In the genomic region with DNA sequence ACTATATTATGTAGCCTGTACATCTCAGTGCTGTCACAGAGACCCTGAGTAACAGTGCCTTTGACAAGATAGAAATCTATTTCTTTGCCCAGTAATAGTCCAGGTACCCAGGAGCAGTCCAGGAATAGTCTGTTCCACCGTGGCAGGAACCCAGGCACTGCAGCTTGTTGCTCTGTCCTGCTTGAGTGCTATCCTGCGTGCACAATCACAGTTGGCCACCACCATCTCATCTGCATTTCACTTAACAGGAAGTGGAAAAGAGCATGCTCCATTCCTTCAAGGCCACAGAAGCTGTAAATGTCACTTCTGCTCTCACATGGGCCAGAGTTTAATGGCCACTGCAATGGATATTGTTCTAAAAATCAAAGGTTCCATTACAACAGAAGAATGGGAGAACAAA, we compare ENCODE assay signal across 1 cellular context.
TF ChIP-seq lines count a peak whose summit lies in the region.

No MANE protein-coding gene starts in this region.

TF ChIP-seq in WTC11, 78 proteins besides CTCF, POLR2A, EP300 and RAD21 (continued from another document):
- TF ChIP-seq, protein P1, sequence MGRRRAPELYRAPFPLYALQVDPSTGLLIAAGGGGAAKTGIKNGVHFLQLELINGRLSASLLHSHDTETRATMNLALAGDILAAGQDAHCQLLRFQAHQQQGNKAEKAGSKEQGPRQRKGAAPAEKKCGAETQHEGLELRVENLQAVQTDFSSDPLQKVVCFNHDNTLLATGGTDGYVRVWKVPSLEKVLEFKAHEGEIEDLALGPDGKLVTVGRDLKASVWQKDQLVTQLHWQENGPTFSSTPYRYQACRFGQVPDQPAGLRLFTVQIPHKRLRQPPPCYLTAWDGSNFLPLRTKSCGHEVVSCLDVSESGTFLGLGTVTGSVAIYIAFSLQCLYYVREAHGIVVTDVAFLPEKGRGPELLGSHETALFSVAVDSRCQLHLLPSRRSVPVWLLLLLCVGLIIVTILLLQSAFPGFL (CRISPR knock-in tag; IDR thresholded peaks at IDR 0.05; ENCODE audit: borderline replicate concordance): no peak
- TF ChIP-seq, protein P2, sequence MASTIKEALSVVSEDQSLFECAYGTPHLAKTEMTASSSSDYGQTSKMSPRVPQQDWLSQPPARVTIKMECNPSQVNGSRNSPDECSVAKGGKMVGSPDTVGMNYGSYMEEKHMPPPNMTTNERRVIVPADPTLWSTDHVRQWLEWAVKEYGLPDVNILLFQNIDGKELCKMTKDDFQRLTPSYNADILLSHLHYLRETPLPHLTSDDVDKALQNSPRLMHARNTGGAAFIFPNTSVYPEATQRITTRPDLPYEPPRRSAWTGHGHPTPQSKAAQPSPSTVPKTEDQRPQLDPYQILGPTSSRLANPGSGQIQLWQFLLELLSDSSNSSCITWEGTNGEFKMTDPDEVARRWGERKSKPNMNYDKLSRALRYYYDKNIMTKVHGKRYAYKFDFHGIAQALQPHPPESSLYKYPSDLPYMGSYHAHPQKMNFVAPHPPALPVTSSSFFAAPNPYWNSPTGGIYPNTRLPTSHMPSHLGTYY (CRISPR knock-in tag; IDR thresholded peaks at IDR 0.05): no peak
- TF ChIP-seq NR1H2 (CRISPR knock-in tag; IDR thresholded peaks at IDR 0.05): no peak
- TF ChIP-seq, protein P3, sequence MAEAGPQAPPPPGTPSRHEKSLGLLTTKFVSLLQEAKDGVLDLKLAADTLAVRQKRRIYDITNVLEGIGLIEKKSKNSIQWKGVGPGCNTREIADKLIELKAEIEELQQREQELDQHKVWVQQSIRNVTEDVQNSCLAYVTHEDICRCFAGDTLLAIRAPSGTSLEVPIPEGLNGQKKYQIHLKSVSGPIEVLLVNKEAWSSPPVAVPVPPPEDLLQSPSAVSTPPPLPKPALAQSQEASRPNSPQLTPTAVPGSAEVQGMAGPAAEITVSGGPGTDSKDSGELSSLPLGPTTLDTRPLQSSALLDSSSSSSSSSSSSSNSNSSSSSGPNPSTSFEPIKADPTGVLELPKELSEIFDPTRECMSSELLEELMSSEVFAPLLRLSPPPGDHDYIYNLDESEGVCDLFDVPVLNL (CRISPR knock-in tag; IDR thresholded peaks at IDR 0.05; ENCODE audit: borderline replicate concordance, low read depth): no peak
- TF ChIP-seq, protein P4, sequence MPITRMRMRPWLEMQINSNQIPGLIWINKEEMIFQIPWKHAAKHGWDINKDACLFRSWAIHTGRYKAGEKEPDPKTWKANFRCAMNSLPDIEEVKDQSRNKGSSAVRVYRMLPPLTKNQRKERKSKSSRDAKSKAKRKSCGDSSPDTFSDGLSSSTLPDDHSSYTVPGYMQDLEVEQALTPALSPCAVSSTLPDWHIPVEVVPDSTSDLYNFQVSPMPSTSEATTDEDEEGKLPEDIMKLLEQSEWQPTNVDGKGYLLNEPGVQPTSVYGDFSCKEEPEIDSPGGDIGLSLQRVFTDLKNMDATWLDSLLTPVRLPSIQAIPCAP (CRISPR knock-in tag; IDR thresholded peaks at IDR 0.05): no peak
- TF ChIP-seq, protein P5, sequence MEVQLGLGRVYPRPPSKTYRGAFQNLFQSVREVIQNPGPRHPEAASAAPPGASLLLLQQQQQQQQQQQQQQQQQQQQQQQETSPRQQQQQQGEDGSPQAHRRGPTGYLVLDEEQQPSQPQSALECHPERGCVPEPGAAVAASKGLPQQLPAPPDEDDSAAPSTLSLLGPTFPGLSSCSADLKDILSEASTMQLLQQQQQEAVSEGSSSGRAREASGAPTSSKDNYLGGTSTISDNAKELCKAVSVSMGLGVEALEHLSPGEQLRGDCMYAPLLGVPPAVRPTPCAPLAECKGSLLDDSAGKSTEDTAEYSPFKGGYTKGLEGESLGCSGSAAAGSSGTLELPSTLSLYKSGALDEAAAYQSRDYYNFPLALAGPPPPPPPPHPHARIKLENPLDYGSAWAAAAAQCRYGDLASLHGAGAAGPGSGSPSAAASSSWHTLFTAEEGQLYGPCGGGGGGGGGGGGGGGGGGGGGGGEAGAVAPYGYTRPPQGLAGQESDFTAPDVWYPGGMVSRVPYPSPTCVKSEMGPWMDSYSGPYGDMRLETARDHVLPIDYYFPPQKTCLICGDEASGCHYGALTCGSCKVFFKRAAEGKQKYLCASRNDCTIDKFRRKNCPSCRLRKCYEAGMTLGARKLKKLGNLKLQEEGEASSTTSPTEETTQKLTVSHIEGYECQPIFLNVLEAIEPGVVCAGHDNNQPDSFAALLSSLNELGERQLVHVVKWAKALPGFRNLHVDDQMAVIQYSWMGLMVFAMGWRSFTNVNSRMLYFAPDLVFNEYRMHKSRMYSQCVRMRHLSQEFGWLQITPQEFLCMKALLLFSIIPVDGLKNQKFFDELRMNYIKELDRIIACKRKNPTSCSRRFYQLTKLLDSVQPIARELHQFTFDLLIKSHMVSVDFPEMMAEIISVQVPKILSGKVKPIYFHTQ (CRISPR knock-in tag; IDR thresholded peaks at IDR 0.05): no peak
- no peak for TF ChIP-seq ATF1 (CRISPR knock-in tag; IDR thresholded peaks at IDR 0.05)
- no peak for TF ChIP-seq FOXJ3 (CRISPR knock-in tag; IDR thresholded peaks at IDR 0.05; ENCODE audit: borderline replicate concordance)
- TF ChIP-seq SMAD4 (CRISPR knock-in tag; IDR thresholded peaks at IDR 0.05): no peak
- TF ChIP-seq, protein P6, sequence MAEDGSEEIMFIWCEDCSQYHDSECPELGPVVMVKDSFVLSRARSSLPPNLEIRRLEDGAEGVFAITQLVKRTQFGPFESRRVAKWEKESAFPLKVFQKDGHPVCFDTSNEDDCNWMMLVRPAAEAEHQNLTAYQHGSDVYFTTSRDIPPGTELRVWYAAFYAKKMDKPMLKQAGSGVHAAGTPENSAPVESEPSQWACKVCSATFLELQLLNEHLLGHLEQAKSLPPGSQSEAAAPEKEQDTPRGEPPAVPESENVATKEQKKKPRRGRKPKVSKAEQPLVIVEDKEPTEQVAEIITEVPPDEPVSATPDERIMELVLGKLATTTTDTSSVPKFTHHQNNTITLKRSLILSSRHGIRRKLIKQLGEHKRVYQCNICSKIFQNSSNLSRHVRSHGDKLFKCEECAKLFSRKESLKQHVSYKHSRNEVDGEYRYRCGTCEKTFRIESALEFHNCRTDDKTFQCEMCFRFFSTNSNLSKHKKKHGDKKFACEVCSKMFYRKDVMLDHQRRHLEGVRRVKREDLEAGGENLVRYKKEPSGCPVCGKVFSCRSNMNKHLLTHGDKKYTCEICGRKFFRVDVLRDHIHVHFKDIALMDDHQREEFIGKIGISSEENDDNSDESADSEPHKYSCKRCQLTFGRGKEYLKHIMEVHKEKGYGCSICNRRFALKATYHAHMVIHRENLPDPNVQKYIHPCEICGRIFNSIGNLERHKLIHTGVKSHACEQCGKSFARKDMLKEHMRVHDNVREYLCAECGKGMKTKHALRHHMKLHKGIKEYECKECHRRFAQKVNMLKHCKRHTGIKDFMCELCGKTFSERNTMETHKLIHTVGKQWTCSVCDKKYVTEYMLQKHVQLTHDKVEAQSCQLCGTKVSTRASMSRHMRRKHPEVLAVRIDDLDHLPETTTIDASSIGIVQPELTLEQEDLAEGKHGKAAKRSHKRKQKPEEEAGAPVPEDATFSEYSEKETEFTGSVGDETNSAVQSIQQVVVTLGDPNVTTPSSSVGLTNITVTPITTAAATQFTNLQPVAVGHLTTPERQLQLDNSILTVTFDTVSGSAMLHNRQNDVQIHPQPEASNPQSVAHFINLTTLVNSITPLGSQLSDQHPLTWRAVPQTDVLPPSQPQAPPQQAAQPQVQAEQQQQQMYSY (CRISPR knock-in tag; IDR thresholded peaks at IDR 0.05): no peak
- TF ChIP-seq FOXK1 (CRISPR knock-in tag; IDR thresholded peaks at IDR 0.05): no peak
- TF ChIP-seq, protein P7, sequence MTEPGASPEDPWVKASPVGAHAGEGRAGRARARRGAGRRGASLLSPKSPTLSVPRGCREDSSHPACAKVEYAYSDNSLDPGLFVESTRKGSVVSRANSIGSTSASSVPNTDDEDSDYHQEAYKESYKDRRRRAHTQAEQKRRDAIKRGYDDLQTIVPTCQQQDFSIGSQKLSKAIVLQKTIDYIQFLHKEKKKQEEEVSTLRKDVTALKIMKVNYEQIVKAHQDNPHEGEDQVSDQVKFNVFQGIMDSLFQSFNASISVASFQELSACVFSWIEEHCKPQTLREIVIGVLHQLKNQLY (CRISPR knock-in tag; IDR thresholded peaks at IDR 0.05): no peak
